Comparison of ENCODE assay signal across 1 cellular context in genomic region chr9:130401742-130402141, GRCh38. TPM values are rescaled to one million over a fixed set of nuclear protein-coding genes. Genes with fewer than 3 reads are reported as not detected.
"Had no signal": no experiment of that assay in that cellular context is flagged by ENCODE, and none has a peak within 500 bp of the region (broad histone marks: within the 10 kb centered on the region; RNA-seq: fewer than 3 reads in every experiment).

No MANE protein-coding gene starts in this region.

RNA-seq across cellular contexts. Expression of gene ASS1, which starts 43.0 kb away (rescaled TPM):
- total RNA-seq: T-helper 17 cell had no signal
